Comparison of ENCODE assay signal across 15 cellular contexts in genomic region chr2:151306621-151307020, GRCh38. TPM values are rescaled to one million over a fixed set of nuclear protein-coding genes. Genes with fewer than 3 reads are reported as not detected.
DNase-seq lines count a peak whose midpoint lies in the region; ATAC-seq, FAIRE-seq and TF ChIP-seq lines count a peak whose summit lies in the region.
"Had no signal": no experiment of that assay in that cellular context is flagged by ENCODE, and none has a peak within 500 bp of the region (broad histone marks: within the 10 kb centered on the region; RNA-seq: fewer than 3 reads in every experiment).

No MANE protein-coding gene starts in this region.

- intact Hi-C loops in heart left ventricle (cut with DNase I) (no loop called here), left ventricle myocardium inferior (cut with micrococcal nuclease) (no loop called here)

- no peaks in the 10 kb centered on the region for H3K36me3 Mint-ChIP-seq in neural progenitor cell
- H3K36me3 Mint-ChIP-seq: mesothelial cell of epicardium had no signal

- no peak overlapping the region for H3K4me3 ChIP-seq in heart left ventricle
- no peak overlapping the region for H3K4me3 ChIP-seq in left ventricle myocardium inferior
- no peak overlapping the region for H3K4me3 ChIP-seq in fibroblast of pulmonary artery (replicated peaks; ENCODE audit: low read depth, low read length)
- no peak overlapping the region for H3K4me3 ChIP-seq in neural progenitor cell
- H3K4me3 ChIP-seq: A549, GM23338 had no signal

- no peaks in the 10 kb centered on the region for H3K9me3 ChIP-seq in heart left ventricle
- no peaks in the 10 kb centered on the region for H3K9me3 ChIP-seq in left ventricle myocardium inferior (replicated peaks)
- H3K9me3 ChIP-seq in neural progenitor cell (ENCODE audit: low read depth) = no peaks in the 10 kb centered on the region
- H3K9me3 ChIP-seq: A549 had no signal

- H3K27me3 ChIP-seq in heart left ventricle (no peaks in the 10 kb centered on the region), left ventricle myocardium inferior (ENCODE audit: low read depth) (no peaks in the 10 kb centered on the region), neural progenitor cell (no peaks in the 10 kb centered on the region)

- in situ Hi-C loops in G401 (cut with HindIII; ENCODE audit: low sequenced_read_pairs) = no loop called here

- no peaks in the 10 kb centered on the region for H3K4me1 ChIP-seq in heart left ventricle
- H3K4me1 ChIP-seq in left ventricle myocardium inferior = no peaks in the 10 kb centered on the region
- no peaks in the 10 kb centered on the region for H3K4me1 ChIP-seq in neural progenitor cell

- H3K4me2 ChIP-seq in neural progenitor cell = no peak overlapping the region
- H3K4me2 ChIP-seq: A549, GM23338 had no signal

- H3K4me1 Mint-ChIP-seq in neural progenitor cell = no peaks in the 10 kb centered on the region

- H3K4me3 Mint-ChIP-seq in neural progenitor cell = no peak overlapping the region
- H3K4me3 Mint-ChIP-seq: GM23338, mesothelial cell of epicardium had no signal

- DNase-seq in heart left ventricle = peak in 2 of 5 donors; percentile 42 to 56
- no peak for DNase-seq in left ventricle myocardium inferior
- peak; percentile 27 for DNase-seq in T1000 (lab: John Stamatoyannopoulos, UW)
- peak; percentile 89 for DNase-seq in fibroblast of pulmonary artery (ENCODE audit: low read depth)
- DNase-seq in G401 (ENCODE audit: low spot score) = no peak
- no peak for DNase-seq in neural progenitor cell (ENCODE audit: low spot score)
- DNase-seq in D721Med (ENCODE audit: insufficient read length, low spot score) = no peak
- DNase-seq: activated CD4-positive, CD25-positive, alpha-beta regulatory T cell; activated T-cell treated with anti-CD3 and anti-CD28 coated beads for 4 hours; DMS53; NCI-H1694 had no signal

- no peaks in the 10 kb centered on the region for H3F3A ChIP-seq in neural progenitor cell (ENCODE audit: low read depth)

- no peak overlapping the region for H3K9ac ChIP-seq in neural progenitor cell

- peaks cover 3% of the 10 kb centered on the region for H3K9me3 Mint-ChIP-seq in neural progenitor cell
- H3K9me3 Mint-ChIP-seq: mesothelial cell of epicardium had no signal

- no peak overlapping the region for H3K27ac ChIP-seq in heart left ventricle
- no peak overlapping the region for H3K27ac ChIP-seq in left ventricle myocardium inferior (replicated peaks)
- no peak overlapping the region for H3K27ac ChIP-seq in neural progenitor cell
- H3K27ac ChIP-seq: A549 had no signal

- TF ChIP-seq CTCF in heart left ventricle (IDR thresholded peaks at IDR 0.05) = no peak
- no peak for TF ChIP-seq CTCF in left ventricle myocardium inferior (IDR thresholded peaks at IDR 0.05; ENCODE audit: borderline replicate concordance)
- no peak for TF ChIP-seq CTCF in fibroblast of pulmonary artery (IDR thresholded peaks at IDR 0.05; ENCODE audit: low read length, missing control alignments)
- TF ChIP-seq CTCF in neural progenitor cell (IDR thresholded peaks at IDR 0.05) = no peak
- no peak for TF ChIP-seq CTCF in D721Med (IDR thresholded peaks at IDR 0.05; ENCODE audit: insufficient read depth, missing control alignments)

- H3K36me3 ChIP-seq in heart left ventricle (no peaks in the 10 kb centered on the region), left ventricle myocardium inferior (no peaks in the 10 kb centered on the region), neural progenitor cell (no peaks in the 10 kb centered on the region)

- H4K20me1 ChIP-seq in neural progenitor cell (ENCODE audit: low read depth) = no peaks in the 10 kb centered on the region

- FAIRE-seq in D721Med (lab: Jason Lieb, UNC) = no peak
- FAIRE-seq: A549 had no signal

- no peak for TF ChIP-seq POLR2A in heart left ventricle (IDR thresholded peaks at IDR 0.05)

- WGBS in heart left ventricle, 4 donors = 51 to 72% (median 62%) methylated on average over 3 of the region's 3 CpGs

- no peaks in the 10 kb centered on the region for H3K79me2 ChIP-seq in neural progenitor cell (ENCODE audit: low read depth)

- no peak overlapping the region for H3K27ac Mint-ChIP-seq in neural progenitor cell
- H3K27ac Mint-ChIP-seq: GM23338, mesothelial cell of epicardium had no signal

- H3K27me3 Mint-ChIP-seq in neural progenitor cell (ENCODE audit: insufficient read depth, low read depth) = peaks cover 5% of the 10 kb centered on the region

- ATAC-seq in heart left ventricle (peak in 3 of 4 donors; percentile 28 to 84 (median 72)), HG02763 (IDR thresholded peaks at IDR 0.05; ENCODE audit: unreplicated experiment) (no peak)
- ATAC-seq: A549, GM23338 had no signal

- H2AFZ ChIP-seq in neural progenitor cell (replicated peaks) = no peak overlapping the region
- H2AFZ ChIP-seq: GM23338 had no signal

RNA-seq across cellular contexts. Expression of gene NMI, which starts 17.2 kb away (rescaled TPM):
- 10 to 100 TPM in 1 of 9 donors, 1 to 10 TPM in 8; 1.7 to 15.9 (median 3.7) TPM for total RNA-seq in heart left ventricle
- polyA plus RNA-seq in heart left ventricle = 1 to 10 TPM; 2.4 to 5.1 TPM
- 2.9 TPM for total RNA-seq in left ventricle myocardium inferior
- total RNA-seq in G401 (2014; rRNA removed; shearing (Covaris generic)) = not detected in 2 replicates
- 0.43 and 1.7 TPM in 2 replicates for total RNA-seq in neural progenitor cell (ENCODE audit: low replicate concordance)

RNA-seq across cellular contexts. Expression of gene RBM43, which starts 45.0 kb away (rescaled TPM):
- total RNA-seq in heart left ventricle = 1 to 10 TPM in 7 of 9 donors, under 1 TPM in 2; 0.81 to 5.9 (median 1.9) TPM
- 1 to 10 TPM; 1.1 to 1.2 TPM for polyA plus RNA-seq in heart left ventricle
- total RNA-seq in left ventricle myocardium inferior = 1.5 TPM
- 3.5 and 5.2 TPM in 2 replicates for total RNA-seq in G401 (2014; rRNA removed; shearing (Covaris generic))
- total RNA-seq in neural progenitor cell (ENCODE audit: low replicate concordance) = 1.1 and 2.0 TPM in 2 replicates

RNA-seq across cellular contexts. Expression of gene TNFAIP6, which starts 50.8 kb away (rescaled TPM):
- total RNA-seq in heart left ventricle (1 to 10 TPM; 1.6 to 8.1 (median 2.6) TPM), left ventricle myocardium inferior (2.9 TPM), neural progenitor cell (ENCODE audit: low replicate concordance) (0.22 TPM in 1 of 2 replicates, not detected in the other)
- 1 to 10 TPM; 1.7 to 4.3 TPM for polyA plus RNA-seq in heart left ventricle
- total RNA-seq in G401 (2014; rRNA removed; shearing (Covaris generic)) = not detected in 2 replicates

Comparison
In these comparisons a context has a peak if more than half of its experiments do, and no peak if none do; other contexts are left out.
1. DNase-seq: peak in T1000 (single experiment) and fibroblast of pulmonary artery (single experiment); none in left ventricle myocardium inferior (single experiment), G401 (single experiment), neural progenitor cell (single experiment) and D721Med (single experiment).